Comparison of ENCODE assay signal across 22 cellular contexts in genomic region chr4:124306352-124306751, GRCh38.
"Had no signal": no experiment of that assay in that cellular context is flagged by ENCODE, and none has a peak within 500 bp of the region (broad histone marks: within the 10 kb centered on the region; RNA-seq: fewer than 3 reads in every experiment).

No MANE protein-coding gene starts in this region.

- H3K4me1 ChIP-seq: colonic mucosa, gastrocnemius medialis, parathyroid adenoma, right lobe of liver, transverse colon had no signal

- H3K27ac ChIP-seq: colonic mucosa, epithelial cell of prostate, gastrocnemius medialis, parathyroid adenoma, right lobe of liver, thoracic aorta, transverse colon, vagina had no signal

- H3K79me2 ChIP-seq: parathyroid adenoma had no signal

- ATAC-seq: esophagus mucosa; gastrocnemius medialis; naive thymus-derived CD4-positive, alpha-beta T cell; stimulated activated naive B cell treated with anti-CD40 and anti-IgM and Interleukin-4, amounts not matched to agents 10 μg/mL and 1 μg/mL and 100 μg/mL, for 72 hours had no signal

- FAIRE-seq: keratinocyte, small intestine had no signal

- H2AFZ ChIP-seq: parathyroid adenoma had no signal

- H3K27me3 ChIP-seq: colonic mucosa, gastrocnemius medialis, right lobe of liver, transverse colon, vagina had no signal

- H3K9me3 ChIP-seq: colonic mucosa, gastrocnemius medialis, right lobe of liver, thoracic aorta, transverse colon, vagina had no signal

- H3K4me3 ChIP-seq: colonic mucosa, gastrocnemius medialis, right lobe of liver, thoracic aorta, transverse colon, vagina had no signal

- DNase-seq: colonic mucosa; effector CD8-positive, alpha-beta T cell; endodermal cell; foreskin fibroblast; gastrocnemius medialis; head of caudate nucleus; mesendoderm; midbrain; naive thymus-derived CD4-positive, alpha-beta T cell; occipital lobe; right lobe of liver; small intestine; stimulated activated CD4-positive, alpha-beta T cell treated with anti-CD3 and anti-CD28 coated beads, Interleukin-15, amount 100 ng/mL, for 24 hours; stimulated activated CD4-positive, alpha-beta T cell treated with anti-CD3 and anti-CD28 coated beads, Interleukin-2, amount 100 ng/mL, for 48 hours; stimulated activated naive B cell treated with anti-CD40 and anti-IgM and Interleukin-4, amounts not matched to agents 10 μg/mL and 1 μg/mL and 100 μg/mL, for 72 hours; transverse colon had no signal

- H3K36me3 ChIP-seq: colonic mucosa, gastrocnemius medialis, right lobe of liver, thoracic aorta, transverse colon, vagina had no signal

- H3K9ac ChIP-seq: parathyroid adenoma had no signal
